ENCODE assay signal across 8 cellular contexts in the genomic region with DNA sequence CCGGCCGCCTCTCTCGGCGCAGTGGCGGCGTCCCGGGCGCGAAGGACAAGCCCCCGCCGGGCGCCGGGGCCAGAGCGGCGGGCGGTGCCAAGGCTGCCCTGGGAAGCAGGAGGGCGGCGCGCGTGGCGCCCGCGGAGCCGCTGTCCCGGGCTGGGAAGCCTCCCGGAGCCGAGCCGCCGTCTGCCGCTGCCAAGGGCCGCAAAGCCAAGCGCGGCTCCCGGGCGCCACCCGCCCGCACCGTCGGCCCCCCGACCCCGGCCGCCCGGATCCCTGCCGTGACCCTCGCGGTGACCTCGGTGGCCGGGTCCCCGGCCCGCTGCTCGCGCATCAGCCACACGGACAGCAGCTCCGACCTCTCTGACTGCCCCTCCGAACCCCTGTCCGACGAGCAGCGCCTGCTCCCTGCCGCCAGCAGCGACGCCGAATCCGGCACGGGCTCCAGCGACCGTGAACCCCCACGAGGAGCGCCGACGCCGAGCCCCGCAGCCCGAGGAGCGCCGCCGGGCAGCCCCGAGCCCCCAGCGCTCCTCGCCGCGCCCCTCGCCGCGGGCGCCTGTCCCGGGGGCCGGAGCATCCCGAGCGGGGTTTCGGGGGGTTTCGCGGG. TPM values are rescaled to one million over a fixed set of nuclear protein-coding genes. Genes with fewer than 3 reads are reported as not detected.
DNase-seq lines count a peak whose midpoint lies in the region; ATAC-seq, FAIRE-seq and TF ChIP-seq lines count a peak whose summit lies in the region.

No MANE protein-coding gene starts in this region.

- CTCF ChIA-PET in activated CD4-positive, alpha-beta T cell treated with anti-CD3 and anti-CD28 coated beads for 36 hours (lab: Charles Lee) = no interaction called here

- H3K9me3 ChIP-seq in lung (ENCODE audit: control insufficient read depth in 2 of 2, insufficient read depth in 1 of 2, low read length in 1 of 2) (no peaks in the 10 kb centered on the region), tibial artery (no peaks in the 10 kb centered on the region)

- H3K27ac ChIP-seq in lung (ENCODE audit: low read depth in 1 of 2, low read length in 1 of 2) (peak overlapping the region in 1 of 2 donors; percentile 50), tibial artery (peak overlapping the region; percentile 63 to 73)

- no peak for ATAC-seq in activated CD4-positive, alpha-beta T cell treated with anti-CD3 and anti-CD28 coated beads for 36 hours
- no peak for ATAC-seq in lung (ENCODE audit: insufficient read depth, low FRiP score)

- H3K9me3 Mint-ChIP-seq in activated CD4-positive, alpha-beta T cell treated with anti-CD3 and anti-CD28 coated beads for 36 hours (ENCODE audit: low read depth) = no peaks in the 10 kb centered on the region

- no peak for FAIRE-seq in bronchial epithelial cell (lab: Jason Lieb, UNC)

- POLR2A ChIA-PET in activated CD4-positive, alpha-beta T cell treated with anti-CD3 and anti-CD28 coated beads for 36 hours (lab: Charles Lee) = no interaction called here

- peak; percentile 44 for DNase-seq in activated CD4-positive, alpha-beta T cell treated with anti-CD3 and anti-CD28 coated beads for 36 hours
- no peak for DNase-seq in activated CD4-positive, alpha-beta T cell treated with anti-CD3 and anti-CD28 coated beads for 1 hour
- peak; percentile 21 for DNase-seq in KBM-7
- no peak for DNase-seq in bronchial epithelial cell (ENCODE audit: low read depth)
- no peak for DNase-seq in lung (ENCODE audit: low spot score)
- DNase-seq in tibial artery = no peak
- no peak for DNase-seq in UCSD-AML1 (lab: John Stamatoyannopoulos, UW; ENCODE audit: unreplicated experiment)
- DNase-seq in SHP77 (lab: John Stamatoyannopoulos, UW) = no peak

- H3K27me3 ChIP-seq in bronchial epithelial cell (ENCODE audit: control insufficient read depth, insufficient read depth, low read length) (no peaks in the 10 kb centered on the region), lung (ENCODE audit: control insufficient read depth, insufficient read depth) (no peaks in the 10 kb centered on the region), tibial artery (no peaks in the 10 kb centered on the region)

- H3K4me1 ChIP-seq in lung (ENCODE audit: control insufficient read depth in 2 of 2, insufficient read depth in 2 of 2, low read length in 2 of 2) = peaks cover 0 to 12% of the 10 kb centered on the region in 2 donors
- H3K4me1 ChIP-seq in tibial artery = peaks cover 0 to 23% (median 20%) of the 10 kb centered on the region in 4 donors

- H3K27ac Mint-ChIP-seq in activated CD4-positive, alpha-beta T cell treated with anti-CD3 and anti-CD28 coated beads for 36 hours = no peak overlapping the region

- H3K36me3 Mint-ChIP-seq in activated CD4-positive, alpha-beta T cell treated with anti-CD3 and anti-CD28 coated beads for 36 hours (ENCODE audit: low read depth) = no peaks in the 10 kb centered on the region

- peaks cover 43% of the 10 kb centered on the region for H3K27me3 Mint-ChIP-seq in activated CD4-positive, alpha-beta T cell treated with anti-CD3 and anti-CD28 coated beads for 36 hours

- intact Hi-C loops in activated CD4-positive, alpha-beta T cell treated with anti-CD3 and anti-CD28 coated beads for 36 hours (cut with DNase I, micrococcal nuclease) = loop anchor here (1.0 to 10.0 kb wide), 8 partner anchors 97 to 1207 kb away; partner anchors contain the start of genes TWSG1 (in 2 of the 2), ANKRD12 (in 1 of the 2), PTPRM (in 1 of the 2) and RAB12 (in 1 of the 2)
- intact Hi-C loops in tibial artery (cut with DNase I; ENCODE audit: low total_unique reads) = no loop called here

- in situ Hi-C loops in KBM-7 (cut with MboI; ENCODE audit: low pct_unique_long_range_greater_than_20kb, low sequenced_read_pairs) = no loop called here

- 0 to 1% methylated on average over 39 to 92 of the region's 92 CpGs for WGBS in lung, 2 donors

- H3K4me3 Mint-ChIP-seq in activated CD4-positive, alpha-beta T cell treated with anti-CD3 and anti-CD28 coated beads for 36 hours = no peak overlapping the region

- H3K36me3 ChIP-seq in bronchial epithelial cell (ENCODE audit: control insufficient read depth, insufficient read depth, low read length) (peaks cover 1% of the 10 kb centered on the region), lung (ENCODE audit: control insufficient read depth in 2 of 2, insufficient read depth in 2 of 2, low read length in 2 of 2) (no peaks in the 10 kb centered on the region), tibial artery (no peaks in the 10 kb centered on the region)

- H3K4me3 ChIP-seq in bronchial epithelial cell (ENCODE audit: low read depth, low read length) = peak overlapping the region; percentile 63
- peak overlapping the region; percentile 50 for H3K4me3 ChIP-seq in lung
- H3K4me3 ChIP-seq in tibial artery = peak overlapping the region; percentile 65 to 68

- peaks cover 12% of the 10 kb centered on the region for H3K4me1 Mint-ChIP-seq in activated CD4-positive, alpha-beta T cell treated with anti-CD3 and anti-CD28 coated beads for 36 hours

- TF ChIP-seq CTCF in bronchial epithelial cell (IDR thresholded peaks at IDR 0.05; ENCODE audit: insufficient read depth, low read length, severe bottlenecking) = no peak
- TF ChIP-seq CTCF in lung (IDR thresholded peaks at IDR 0.05; ENCODE audit: control extremely low read depth, extremely low read depth) = no peak
- no peak for TF ChIP-seq CTCF in tibial artery (IDR thresholded peaks at IDR 0.05)

RNA-seq across cellular contexts. Expression of gene MTCL1, which starts 0.7 kb away (rescaled TPM):
- total RNA-seq in activated CD4-positive, alpha-beta T cell treated with anti-CD3 and anti-CD28 coated beads for 36 hours = under 1 TPM; 0.14 to 0.35 TPM
- 10.0 and 12.7 TPM in 2 replicates for total RNA-seq in bronchial epithelial cell
- 10 to 100 TPM in 1 of 2 donors, 1 to 10 TPM in 1; 4.1 to 12.4 TPM for total RNA-seq in lung
- polyA plus RNA-seq in lung = 1 to 10 TPM; 1.3 to 3.2 TPM

Comparison
In these comparisons a context has a peak if more than half of its experiments do, and no peak if none do; other contexts are left out.
1. DNase-seq: peak in activated CD4-positive, alpha-beta T cell treated with anti-CD3 and anti-CD28 coated beads for 36 hours (single experiment) and KBM-7 (single experiment); none in activated CD4-positive, alpha-beta T cell treated with anti-CD3 and anti-CD28 coated beads for 1 hour (single experiment), bronchial epithelial cell (single experiment), lung (single experiment), tibial artery (0 of 2), UCSD-AML1 (single experiment) and SHP77 (0 of 2).
2. Peak in every context shown above with its lines, with median percentiles within 50 percentile points of each other: H3K4me3 ChIP-seq.